37 cellular contexts compared by ENCODE assay signal in the genomic region with DNA sequence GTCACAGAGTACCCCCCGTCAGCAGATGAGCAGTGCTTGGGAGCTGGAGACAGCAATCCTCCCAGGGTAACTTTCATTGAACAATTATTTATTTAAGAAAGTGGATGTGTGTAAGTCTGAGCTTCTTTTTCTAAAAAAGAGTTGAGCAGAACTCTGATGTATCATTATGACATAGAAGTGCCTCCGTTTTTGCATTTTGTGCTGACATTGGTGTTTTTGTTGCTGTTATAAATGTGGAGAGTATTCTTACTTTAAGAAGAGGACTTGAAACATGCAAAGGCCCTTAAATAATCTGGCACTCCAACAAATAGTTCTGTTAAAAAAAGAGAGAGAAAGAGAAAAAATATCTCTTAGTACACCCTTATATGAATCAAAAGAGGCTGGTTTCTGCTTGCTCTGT.
"Had no signal": no experiment of that assay in that cellular context is flagged by ENCODE, and none has a peak within 500 bp of the region (broad histone marks: within the 10 kb centered on the region; RNA-seq: fewer than 3 reads in every experiment).

No MANE protein-coding gene starts in this region.

- H3K36me3 ChIP-seq: adrenal gland, brain microvascular endothelial cell, breast epithelium, WERI-Rb-1 had no signal

- H3K9me3 ChIP-seq: adrenal gland, body of pancreas, breast epithelium had no signal

- FAIRE-seq: astrocyte, TTC549 had no signal

- DNase-seq: activated CD4-positive, alpha-beta memory T cell treated with anti-CD3 and anti-CD28 coated beads, Interleukin-2, amount 10 ng/mL, durations not matched to agents 7 days and 5 days; activated CD4-positive, alpha-beta T cell treated with anti-CD3 and anti-CD28 coated beads for 1 hour; activated CD4-positive, alpha-beta T cell treated with anti-CD3 and anti-CD28 coated beads for 36 hours; activated CD4-positive, alpha-beta T cell treated with anti-CD3 and anti-CD28 coated beads for 48 hours; activated CD4-positive, alpha-beta T cell treated with anti-CD3 and anti-CD28 coated beads, Interleukin-2, amount 10 ng/mL, durations not matched to agents 7 days and 5 days; activated CD4-positive, alpha-beta T cell treated with anti-CD3 and anti-CD28 coated beads, Interleukin-2, amount 50 U/mL, for 48 hours; activated CD4-positive, CD25-positive, alpha-beta regulatory T cell; activated CD8-positive, alpha-beta memory T cell treated with anti-CD3 and anti-CD28 coated beads for 24 hours; activated CD8-positive, alpha-beta memory T cell treated with anti-CD3 and anti-CD28 coated beads, Interleukin-2, amount 50 U/mL, for 4 hours; activated CD8-positive, alpha-beta T cell treated with anti-CD3 and anti-CD28 coated beads, Interleukin-2, amount 10 ng/mL, durations not matched to agents 7 days and 5 days; activated effector memory CD4-positive, alpha-beta T cell treated with anti-CD3 and anti-CD28 coated beads, Interleukin-2, amount 50 U/mL, for 16 hours; activated gamma-delta T cell treated with Interleukin-2 at 50 U/mL for 16 hours; activated naive CD4-positive, alpha-beta T cell; activated naive CD4-positive, alpha-beta T cell treated with anti-CD3 and anti-CD28 coated beads for 36 hours; activated naive CD4-positive, alpha-beta T cell treated with anti-CD3 and anti-CD28 coated beads, Interleukin-2, amount 50 U/mL, for 16 hours; activated naive CD8-positive, alpha-beta T cell treated with anti-CD3 and anti-CD28 coated beads for 36 hours; activated T-cell treated with anti-CD3 and anti-CD28 coated beads for 4 hours; activated T-cell treated with anti-CD3 and anti-CD28 coated beads, Interleukin-2, amount 50 U/mL, for 1 hour; activated T-cell treated with anti-CD3 and anti-CD28 coated beads, Interleukin-2, amount 50 U/mL, for 4 hours; activated T-cell treated with anti-CD3 and anti-CD28 coated beads, Interleukin-2, amount 50 U/mL, for 72 hours; adrenal gland; amniotic stem cell; aorta; body of pancreas; brain microvascular endothelial cell; central memory CD4-positive, alpha-beta T cell; T-cell; T-helper 17 cell; T-helper 9 cell; WERI-Rb-1 had no signal

- H3K4me3 ChIP-seq: adrenal gland, body of pancreas, breast epithelium had no signal

- H3K27ac ChIP-seq: adrenal gland, body of pancreas, brain microvascular endothelial cell, breast epithelium, WERI-Rb-1 had no signal

- H3K4me1 ChIP-seq: adrenal gland, body of pancreas, breast epithelium had no signal

- ATAC-seq: activated CD4-positive, alpha-beta T cell treated with anti-CD3 and anti-CD28 coated beads for 36 hours; activated CD4-positive, CD25-positive, alpha-beta regulatory T cell treated with anti-CD3 and anti-CD28 coated beads, Interleukin-2, amount 50 U/mL, for 24 hours; activated CD8-positive, alpha-beta T cell treated with anti-CD3 and anti-CD28 coated beads, Interleukin-2, amount 10 ng/mL, durations not matched to agents 7 days and 5 days; activated naive CD4-positive, alpha-beta T cell treated with anti-CD3 and anti-CD28 coated beads, Interleukin-2, amount 50 U/mL, for 72 hours; activated T-cell treated with anti-CD3 and anti-CD28 coated beads, Interleukin-2, amount 50 U/mL, for 4 hours; activated T-cell treated with anti-CD3 and anti-CD28 coated beads, Interleukin-2, amount 50 U/mL, for 72 hours; activated T-helper 17 cell treated with anti-CD3 and anti-CD28 coated beads, Interleukin-2, amount 50 U/mL, for 72 hours; body of pancreas; T-cell; T-helper 17 cell; WTC11 had no signal

- H3K27me3 ChIP-seq: adrenal gland, body of pancreas, brain microvascular endothelial cell, breast epithelium had no signal
